8 cellular contexts compared by ENCODE assay signal in the genomic region with DNA sequence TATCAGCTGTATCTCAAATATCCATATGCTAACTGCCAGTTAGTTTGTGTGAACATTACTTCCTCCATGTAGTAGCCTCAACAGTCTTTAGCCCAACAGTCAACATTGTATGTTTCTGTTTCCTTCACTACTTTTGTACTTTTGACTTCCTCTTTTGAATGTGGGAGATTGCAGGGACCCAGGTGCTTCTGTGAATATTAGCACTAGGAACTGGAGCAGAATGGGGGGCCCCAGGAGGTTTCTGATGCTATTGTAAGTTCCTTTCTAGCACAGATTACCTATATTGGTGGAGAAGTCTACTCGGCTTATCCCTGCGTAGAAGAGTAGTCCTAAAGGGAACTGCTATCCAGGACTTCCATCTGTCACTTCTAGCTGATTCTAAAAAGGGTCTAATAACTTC. TPM values are rescaled to one million over a fixed set of nuclear protein-coding genes. Genes with fewer than 3 reads are reported as not detected.
DNase-seq lines count a peak whose midpoint lies in the region; ATAC-seq lines count a peak whose summit lies in the region.

No MANE protein-coding gene starts in this region.

- H3K36me3 Mint-ChIP-seq in naive B cell: peaks cover 6 to 8% of the 10 kb centered on the region in 2 donors

- no peaks in the 10 kb centered on the region for H3K9me3 Mint-ChIP-seq in naive B cell

- peak overlapping the region; percentile 89 to 100 (median 98) for H3K4me3 Mint-ChIP-seq in naive B cell

- ATAC-seq in GM18867 (IDR thresholded peaks at IDR 0.05; ENCODE audit: unreplicated experiment) (peak; percentile 37), HG02798 (IDR thresholded peaks at IDR 0.05; ENCODE audit: poor library complexity, unreplicated experiment) (peak; percentile 33), naive B cell (ENCODE audit: low read depth in 2 of 2) (peak; percentile 62 to 64)

- DNase-seq in SIG-M5 treated with dmso at 0.1 percent for 504 hours (lab: John Stamatoyannopoulos, UW; ENCODE audit: unreplicated experiment) (peak; percentile 93), naive B cell (peak; percentile 85), 8988T (no peak), NCI-H2081 (lab: John Stamatoyannopoulos, UW) (no peak), ACHN (no peak)
- no peak for DNase-seq in activated CD4-positive, alpha-beta T cell treated with anti-CD3 and anti-CD28 coated beads for 1 hour

- peak overlapping the region; percentile 87 to 98 (median 94) for H3K27ac Mint-ChIP-seq in naive B cell

- in situ Hi-C loops in ACHN (cut with HindIII; ENCODE audit: low pct_ligation_motif_present, low pct_unique_long_range_greater_than_20kb, low sequenced_read_pairs): no loop called here

- no peaks in the 10 kb centered on the region for H3K27me3 Mint-ChIP-seq in naive B cell

- peaks cover 33 to 43% (median 38%) of the 10 kb centered on the region in 3 donors for H3K4me1 Mint-ChIP-seq in naive B cell

RNA-seq across cellular contexts. Expression of gene PLAC8, which starts 2.3 kb away (rescaled TPM):
- polyA plus RNA-seq in naive B cell (ENCODE audit: low read depth in 6 of 6): 1,000 to 10,000 TPM in 3 of 6 donors, 100 to 1,000 TPM in 3; 826 to 1,431 (median 949) TPM

Comparison
In these comparisons a context has a peak if more than half of its experiments do, and no peak if none do; other contexts are left out.
1. DNase-seq: peak in SIG-M5 treated with dmso at 0.1 percent for 504 hours (single experiment) and naive B cell (single experiment); none in 8988T (single experiment), activated CD4-positive, alpha-beta T cell treated with anti-CD3 and anti-CD28 coated beads for 1 hour (single experiment), NCI-H2081 (0 of 2) and ACHN (single experiment).
2. Peak in every context shown above with its lines, with median percentiles within 50 percentile points of each other: ATAC-seq.